Comparison of ENCODE assay signal across 14 cellular contexts in the genomic region with DNA sequence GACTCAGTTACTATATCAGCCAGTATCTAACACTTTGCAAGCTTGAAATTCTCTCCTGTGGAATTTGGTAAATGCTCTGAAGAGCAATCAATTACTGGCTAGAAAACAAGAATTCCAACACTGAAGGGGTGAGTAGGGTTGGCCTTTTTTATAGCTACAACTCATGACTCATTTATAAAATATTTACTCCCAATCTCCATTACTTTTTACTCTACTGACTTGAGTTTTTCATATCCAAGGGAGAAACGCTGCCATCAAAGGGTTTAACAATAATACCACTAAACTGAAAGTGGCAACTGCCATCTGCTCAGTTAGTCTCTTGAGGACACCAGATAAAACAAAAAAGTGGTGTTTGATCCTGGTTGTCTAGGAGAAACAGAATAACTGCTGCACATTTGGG.
A peak's percentile ranks its signal among the peaks of the same experiment; 100 is the strongest.
DNase-seq lines count a peak whose midpoint lies in the region; ATAC-seq and TF ChIP-seq lines count a peak whose summit lies in the region.
"Had no signal": no experiment of that assay in that cellular context is flagged by ENCODE, and none has a peak within 500 bp of the region (broad histone marks: within the 10 kb centered on the region; RNA-seq: fewer than 3 reads in every experiment).

No MANE protein-coding gene starts in this region.

- H4K8ac ChIP-seq in mesenchymal stem cell (ENCODE audit: low read length), result no peak overlapping the region

- H3K79me1 ChIP-seq in mesenchymal stem cell (replicated peaks; ENCODE audit: low read length, poor library complexity, severe bottlenecking), result no peaks in the 10 kb centered on the region

- H2BK120ac ChIP-seq in mesenchymal stem cell (ENCODE audit: low read depth, low read length), result no peak overlapping the region

- no peak overlapping the region for H2BK12ac ChIP-seq in mesenchymal stem cell (ENCODE audit: low read length in 2 of 2)

- WGBS in mesenchymal stem cell, result 22% methylated on average over 1 of the region's 1 CpG

- no peak for ATAC-seq in GM19452 (IDR thresholded peaks at IDR 0.05; ENCODE audit: unreplicated experiment)
- no peak for ATAC-seq in HG03571 (IDR thresholded peaks at IDR 0.05; ENCODE audit: unreplicated experiment)
- ATAC-seq: activated T-cell treated with anti-CD3 and anti-CD28 coated beads, Interleukin-2, amount 50 U/mL, for 4 hours; stimulated activated memory B cell treated with anti-CD40 and anti-IgM and Interleukin-4, amounts not matched to agents 10 μg/mL and 1 μg/mL and 100 μg/mL, for 72 hours had no signal

- peaks cover 2% of the 10 kb centered on the region for H3K4me1 ChIP-seq in mesenchymal stem cell (ENCODE audit: control insufficient read depth, insufficient read depth, low read depth, low read length)

- no peak overlapping the region for H2BK15ac ChIP-seq in mesenchymal stem cell (ENCODE audit: low read depth, poor library complexity, severe bottlenecking)

- no peak overlapping the region for H2BK5ac ChIP-seq in mesenchymal stem cell (ENCODE audit: low read depth, low read length, poor library complexity, severe bottlenecking)

- H2AK5ac ChIP-seq in mesenchymal stem cell (ENCODE audit: low read length, severe bottlenecking), result peak overlapping the region; percentile 21

- no peak overlapping the region for H4K91ac ChIP-seq in mesenchymal stem cell (ENCODE audit: low read length)

- H3K4me2 ChIP-seq in mesenchymal stem cell (ENCODE audit: low read length, poor library complexity, severe bottlenecking), result no peak overlapping the region
- H3K4me2 ChIP-seq: hepatocyte had no signal

- H3K36me3 ChIP-seq in mesenchymal stem cell (ENCODE audit: control insufficient read depth in 1 of 2, insufficient read depth in 2 of 2, low read depth in 1 of 2, low read length in 2 of 2), result no peaks in the 10 kb centered on the region
- H3K36me3 ChIP-seq in brain microvascular endothelial cell (replicated peaks), result no peaks in the 10 kb centered on the region

- no peak overlapping the region for H3K14ac ChIP-seq in mesenchymal stem cell (ENCODE audit: low read length in 2 of 2)

- DNase-seq in AG10803 (ENCODE audit: low read depth) (peak; percentile 91), cardiac fibroblast (ENCODE audit: low read depth in 2 of 2) (peak; percentile 18 to 64), mesenchymal stem cell (peak; percentile 22), brain microvascular endothelial cell (no peak), NCI-H1417 treated with DMSO at 0.1 percent for 48 hours (lab: John Stamatoyannopoulos, UW) (no peak)
- DNase-seq: activated T-cell treated with anti-CD3 and anti-CD28 coated beads, Interleukin-2, amount 50 U/mL, for 4 hours; C1 segment of cervical spinal cord; NCI-H2171 treated with DMSO at 0.1 percent for 48 hours; stimulated activated CD4-positive, alpha-beta T cell treated with anti-CD3 and anti-CD28 coated beads, Interleukin-2, amount 100 ng/mL, for 48 hours had no signal

- no peak overlapping the region for H3K18ac ChIP-seq in mesenchymal stem cell (ENCODE audit: low read depth in 1 of 2, low read length in 2 of 2)

- no peak for TF ChIP-seq CTCF in AG10803 (conservative IDR thresholded peaks at IDR 0.05; ENCODE audit: low read length)
- no peak for TF ChIP-seq CTCF in cardiac fibroblast (IDR thresholded peaks at IDR 0.05; ENCODE audit: low read depth, low read length)
- no peak for TF ChIP-seq CTCF in brain microvascular endothelial cell (IDR thresholded peaks at IDR 0.05; ENCODE audit: low read depth, low read length, missing control alignments)

- TF ChIP-seq EP300 in Ishikawa (IDR thresholded peaks at IDR 0.05; ENCODE audit: borderline replicate concordance), result no peak

- in situ Hi-C loops in brain microvascular endothelial cell (cut with HindIII; ENCODE audit: low pct_ligation_motif_present, low sequenced_read_pairs), result no loop called here

- TF ChIP-seq RAD21 in Ishikawa (IDR thresholded peaks at IDR 0.05; ENCODE audit: low read depth), result no peak

- peak overlapping the region; percentile 76 for H3K27ac ChIP-seq in mesenchymal stem cell (ENCODE audit: low read length, poor library complexity, severe bottlenecking)
- H3K27ac ChIP-seq in brain microvascular endothelial cell, result no peak overlapping the region
- H3K27ac ChIP-seq: hepatocyte had no signal

- H3K4me3 ChIP-seq in AG10803 (ENCODE audit: low read length) (no peak overlapping the region), cardiac fibroblast (replicated peaks in 1 of 2; ENCODE audit: low read depth in 2 of 2, low read length in 2 of 2) (no peak overlapping the region), mesenchymal stem cell (ENCODE audit: insufficient read depth in 1 of 2, low read depth in 1 of 2, low read length in 2 of 2) (no peak overlapping the region), brain microvascular endothelial cell (ENCODE audit: low read depth, low read length) (no peak overlapping the region)
- H3K4me3 ChIP-seq: hepatocyte had no signal

- H3K4ac ChIP-seq in mesenchymal stem cell (ENCODE audit: low read depth in 1 of 2, low read length in 2 of 2), result no peak overlapping the region

- no peak overlapping the region for H2AFZ ChIP-seq in mesenchymal stem cell (ENCODE audit: low read depth, low read length)
- H2AFZ ChIP-seq: hepatocyte had no signal

- peaks cover 7% of the 10 kb centered on the region for H3K9me3 ChIP-seq in mesenchymal stem cell (ENCODE audit: control insufficient read depth, low read length)

- no peak overlapping the region for H3K23ac ChIP-seq in mesenchymal stem cell (ENCODE audit: low read length in 2 of 2)

- no peak overlapping the region for H3K9ac ChIP-seq in mesenchymal stem cell (ENCODE audit: low read length)

- no peaks in the 10 kb centered on the region for H3K27me3 ChIP-seq in mesenchymal stem cell (ENCODE audit: control insufficient read depth in 1 of 2, insufficient read depth in 1 of 2, low read length in 2 of 2)
- no peaks in the 10 kb centered on the region for H3K27me3 ChIP-seq in brain microvascular endothelial cell (replicated peaks)
- H3K27me3 ChIP-seq: hepatocyte had no signal

TF ChIP-seq in Ishikawa, 13 proteins besides CTCF, POLR2A, EP300 and RAD21:
- TF ChIP-seq TEAD4 (IDR thresholded peaks at IDR 0.05), result peak; percentile 84
- TF ChIP-seq TAF1 (IDR thresholded peaks at IDR 0.05; ENCODE audit: low read depth), result no peak
TF ChIP-seq in Ishikawa: peak in this region for 1.

Comparison
In these comparisons a context has a peak if more than half of its experiments do, and no peak if none do; other contexts are left out.
1. DNase-seq: peak in AG10803 (single experiment), cardiac fibroblast (2 of 2) and mesenchymal stem cell (single experiment); none in brain microvascular endothelial cell (single experiment) and NCI-H1417 treated with DMSO at 0.1 percent for 48 hours (single experiment).